16 cellular contexts compared by ENCODE assay signal in the genomic region with DNA sequence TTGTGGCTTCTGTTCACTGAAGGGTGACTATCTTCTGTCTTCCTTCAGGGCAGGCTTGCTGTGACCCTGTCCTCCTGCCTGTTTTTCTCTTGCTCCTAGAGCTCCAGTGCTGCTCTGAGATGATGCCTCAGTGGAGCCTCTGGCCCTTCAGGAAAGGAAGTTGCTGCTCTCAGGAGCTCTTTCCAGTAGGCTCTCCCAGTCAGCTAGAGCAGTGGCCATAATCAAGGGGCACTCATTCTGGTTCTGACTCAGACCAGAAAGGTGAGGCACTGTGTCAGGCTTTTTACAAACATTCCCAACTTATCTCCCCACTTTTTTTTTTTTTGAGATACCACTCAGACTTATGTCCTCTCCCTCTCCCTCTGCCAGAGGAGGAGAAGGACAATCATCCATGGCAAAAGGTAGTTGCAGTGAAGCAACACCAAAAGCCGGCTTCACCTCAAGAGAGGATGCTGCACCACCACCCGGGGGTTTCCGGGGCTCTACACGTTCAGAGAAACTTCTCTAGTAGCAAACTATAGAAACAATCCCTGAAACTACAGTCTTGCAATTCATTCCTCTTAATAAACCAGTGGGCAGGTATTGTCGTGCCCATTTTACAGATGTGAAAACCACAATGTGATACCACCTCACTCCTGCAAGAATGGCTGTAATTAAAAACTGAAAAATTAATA.
DNase-seq lines count a peak whose midpoint lies in the region; ATAC-seq and TF ChIP-seq lines count a peak whose summit lies in the region.
"Had no signal": no experiment of that assay in that cellular context is flagged by ENCODE, and none has a peak within 500 bp of the region (broad histone marks: within the 10 kb centered on the region; RNA-seq: fewer than 3 reads in every experiment).

No MANE protein-coding gene starts in this region.

- no peaks in the 10 kb centered on the region for H3K27me3 ChIP-seq in hepatocyte

- no peaks in the 10 kb centered on the region for H3K36me3 ChIP-seq in hepatocyte (replicated peaks; ENCODE audit: insufficient read depth, low read depth)

- no peaks in the 10 kb centered on the region for H3K9me2 ChIP-seq in hepatocyte (replicated peaks; ENCODE audit: insufficient read depth)

- H3K4me2 ChIP-seq in hepatocyte = no peak overlapping the region

- H3K79me2 ChIP-seq in hepatocyte = no peaks in the 10 kb centered on the region

- no peak overlapping the region for H2AFZ ChIP-seq in hepatocyte

- no peaks in the 10 kb centered on the region for H3K9me3 ChIP-seq in hepatocyte (ENCODE audit: low read depth)

- peaks cover 12% of the 10 kb centered on the region for H3K4me1 ChIP-seq in hepatocyte (ENCODE audit: insufficient read depth)

- 88% methylated on average over 5 of the region's 5 CpGs for WGBS in hepatocyte (ENCODE audit: low lambda C conversion rate, missing lambda C conversion rate)

- no peak for TF ChIP-seq CTCF in hepatocyte (IDR thresholded peaks at IDR 0.05; ENCODE audit: poor library complexity)

- peak overlapping the region; percentile 37 for H3K27ac ChIP-seq in hepatocyte

- ATAC-seq in GM18502 (IDR thresholded peaks at IDR 0.05; ENCODE audit: poor library complexity, unreplicated experiment) (peak; percentile 63), GM19025 (IDR thresholded peaks at IDR 0.05; ENCODE audit: low read depth, unreplicated experiment) (peak; percentile 70), HG02884 (IDR thresholded peaks at IDR 0.05; ENCODE audit: unreplicated experiment) (peak; percentile 49), HG03097 (IDR thresholded peaks at IDR 0.05; ENCODE audit: low FRiP score, unreplicated experiment) (no peak)

- no peak overlapping the region for H3K4me3 ChIP-seq in hepatocyte

- DNase-seq in hepatocyte (ENCODE audit: low spot score) = no peak
- DNase-seq in AML-193 (lab: John Stamatoyannopoulos, UW) = no peak
- DNase-seq in HuH-7.5 (ENCODE audit: low spot score) = no peak
- DNase-seq: ACHN, COR-L47, DMS153, H9, KBM-7, NCI-H1436, NCI-H2029, NCI-H2171 treated with DMSO at 0.1 percent for 48 hours, NCI-H774 had no signal

- no peaks in the 10 kb centered on the region for H4K20me1 ChIP-seq in hepatocyte (ENCODE audit: insufficient read depth, poor library complexity, severe bottlenecking)
